Comparison of ENCODE assay signal across 8 cellular contexts in genomic region chr7:157490465-157490912, GRCh38.
DNase-seq lines count a peak whose midpoint lies in the region; ATAC-seq, FAIRE-seq and TF ChIP-seq lines count a peak whose summit lies in the region.

No MANE protein-coding gene starts in this region.

- peaks cover 30% of the 10 kb centered on the region for H3K36me3 Mint-ChIP-seq in activated CD4-positive, alpha-beta T cell treated with anti-CD3 and anti-CD28 coated beads, Interleukin-2, amount 10 ng/mL, durations not matched to agents 7 days and 5 days (ENCODE audit: low read depth)
- H3K36me3 Mint-ChIP-seq in nephron progenitor cell (ENCODE audit: low read depth) = no peaks in the 10 kb centered on the region

- peak; percentile 66 for ATAC-seq in GM18511 (IDR thresholded peaks at IDR 0.05; ENCODE audit: unreplicated experiment)
- no peak for ATAC-seq in GM19324 (IDR thresholded peaks at IDR 0.05; ENCODE audit: low FRiP score, unreplicated experiment)

- peak overlapping the region; percentile 89 for H3K27ac Mint-ChIP-seq in activated CD4-positive, alpha-beta T cell treated with anti-CD3 and anti-CD28 coated beads, Interleukin-2, amount 10 ng/mL, durations not matched to agents 7 days and 5 days
- H3K27ac Mint-ChIP-seq in nephron progenitor cell = no peak overlapping the region

- intact Hi-C loops in kidney (cut with DNase I) = no loop called here

- TF ChIP-seq CTCF in nephron progenitor cell (IDR thresholded peaks at IDR 0.05) = no peak
- TF ChIP-seq CTCF in kidney (IDR thresholded peaks at IDR 0.05; ENCODE audit: borderline replicate concordance, extremely low read depth, insufficient read depth) = no peak

- H3K9me3 ChIP-seq in kidney (ENCODE audit: control insufficient read depth in 1 of 2, low read length in 2 of 2) = peaks cover 0 to 7% of the 10 kb centered on the region in 2 donors

- peaks cover 34% of the 10 kb centered on the region for H3K9me3 Mint-ChIP-seq in activated CD4-positive, alpha-beta T cell treated with anti-CD3 and anti-CD28 coated beads, Interleukin-2, amount 10 ng/mL, durations not matched to agents 7 days and 5 days
- peaks cover 20% of the 10 kb centered on the region for H3K9me3 Mint-ChIP-seq in nephron progenitor cell

- FAIRE-seq in kidney (lab: Jason Lieb, UNC) = no peak

- POLR2A ChIA-PET in activated CD4-positive, alpha-beta T cell treated with anti-CD3 and anti-CD28 coated beads, Interleukin-2, amount 10 ng/mL, durations not matched to agents 7 days and 5 days (lab: Charles Lee) = no interaction called here

- peaks cover 31% of the 10 kb centered on the region for H3K27me3 Mint-ChIP-seq in activated CD4-positive, alpha-beta T cell treated with anti-CD3 and anti-CD28 coated beads, Interleukin-2, amount 10 ng/mL, durations not matched to agents 7 days and 5 days
- H3K27me3 Mint-ChIP-seq in nephron progenitor cell (ENCODE audit: low read depth, poor library complexity) = peaks cover 22% of the 10 kb centered on the region

- H3K36me3 ChIP-seq in kidney (ENCODE audit: control insufficient read depth in 1 of 2, insufficient read depth in 2 of 2, low read length in 2 of 2) = no peaks in the 10 kb centered on the region

- H3K27ac ChIP-seq in kidney (ENCODE audit: low read depth in 2 of 2, low read length in 2 of 2) = no peak overlapping the region

- CTCF ChIA-PET in activated CD4-positive, alpha-beta T cell treated with anti-CD3 and anti-CD28 coated beads, Interleukin-2, amount 10 ng/mL, durations not matched to agents 7 days and 5 days (lab: Charles Lee) = interaction anchor here (1.5 kb wide), 1 partner anchor 10 kb away, joined by 3 read pairs; no protein-coding TSS in a partner anchor

- DNase-seq in HT1080 (ENCODE audit: low read depth) (peak; percentile 99), globus pallidus (ENCODE audit: low spot score) (peak; percentile 7), NCI-H510A treated with DMSO at 0.1 percent for 48 hours (lab: John Stamatoyannopoulos, UW) (no peak), nephron progenitor cell (no peak), kidney (no peak)
- DNase-seq in activated CD4-positive, alpha-beta T cell treated with anti-CD3 and anti-CD28 coated beads, Interleukin-2, amount 10 ng/mL, durations not matched to agents 7 days and 5 days = peak; percentile 75

- no peak overlapping the region for H3K9ac ChIP-seq in kidney (ENCODE audit: low read length in 2 of 2)

- no peaks in the 10 kb centered on the region for H3K4me1 ChIP-seq in kidney (ENCODE audit: control insufficient read depth in 1 of 2, insufficient read depth in 1 of 2, low read depth in 1 of 2, low read length in 2 of 2)

- no peak overlapping the region for H3K4me3 ChIP-seq in kidney (ENCODE audit: low read length in 2 of 2)

- H3K4me3 Mint-ChIP-seq in activated CD4-positive, alpha-beta T cell treated with anti-CD3 and anti-CD28 coated beads, Interleukin-2, amount 10 ng/mL, durations not matched to agents 7 days and 5 days = peak overlapping the region; percentile 8
- no peak overlapping the region for H3K4me3 Mint-ChIP-seq in nephron progenitor cell

- peaks cover 55% of the 10 kb centered on the region for H3K4me1 Mint-ChIP-seq in activated CD4-positive, alpha-beta T cell treated with anti-CD3 and anti-CD28 coated beads, Interleukin-2, amount 10 ng/mL, durations not matched to agents 7 days and 5 days
- H3K4me1 Mint-ChIP-seq in nephron progenitor cell = peaks cover 27% of the 10 kb centered on the region

Comparison
In these comparisons a context has a peak if more than half of its experiments do, and no peak if none do; other contexts are left out.
1. DNase-seq: peak in HT1080 (single experiment), activated CD4-positive, alpha-beta T cell treated with anti-CD3 and anti-CD28 coated beads, Interleukin-2, amount 10 ng/mL, durations not matched to agents 7 days and 5 days (single experiment) and globus pallidus (single experiment); none in NCI-H510A treated with DMSO at 0.1 percent for 48 hours (single experiment), nephron progenitor cell (single experiment) and kidney (single experiment).